In the genomic region with DNA sequence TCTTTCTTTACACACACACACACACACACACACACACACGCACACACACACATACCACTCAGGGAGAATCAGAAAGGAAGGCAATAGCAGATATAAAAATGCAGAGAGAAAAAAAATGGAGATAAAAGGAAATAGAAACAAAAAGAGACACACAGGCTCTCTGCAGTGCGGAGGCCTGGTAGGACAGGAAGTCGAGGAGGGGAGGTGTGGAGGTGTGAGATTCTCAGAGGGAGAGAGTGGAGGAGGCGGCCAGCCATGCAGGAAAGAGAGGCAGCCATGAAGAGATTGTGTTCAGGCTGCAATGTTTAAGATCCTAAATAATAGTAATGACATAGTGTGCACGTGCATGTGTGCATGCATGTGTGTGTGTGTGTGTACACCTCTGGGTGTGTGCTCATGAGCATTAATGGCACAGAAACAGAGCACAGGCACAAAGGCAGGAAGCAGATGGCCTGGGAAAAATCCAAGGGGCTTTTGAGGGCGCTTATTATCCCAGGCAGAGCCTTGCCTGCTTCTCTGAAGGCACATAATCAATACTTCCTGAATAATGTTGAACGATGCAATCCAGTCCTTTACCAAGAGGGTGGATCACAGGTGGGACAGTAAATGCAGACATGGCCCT, we compare ENCODE assay signal across 7 cellular contexts.
DNase-seq lines count a peak whose midpoint lies in the region; ATAC-seq and FAIRE-seq lines count a peak whose summit lies in the region.

No MANE protein-coding gene starts in this region.

- in situ Hi-C loops in KBM-7 (cut with MboI; ENCODE audit: low pct_unique_long_range_greater_than_20kb, low sequenced_read_pairs) = no loop called here

- POLR2A ChIA-PET in activated naive CD8-positive, alpha-beta T cell treated with anti-CD3 and anti-CD28 coated beads, Interleukin-2, amount 10 ng/mL, durations not matched to agents 7 days and 5 days (lab: Charles Lee) = no interaction called here

- H3K4me3 Mint-ChIP-seq in activated naive CD8-positive, alpha-beta T cell treated with anti-CD3 and anti-CD28 coated beads, Interleukin-2, amount 10 ng/mL, durations not matched to agents 7 days and 5 days = peak overlapping the region; percentile 53

- peaks cover 20% of the 10 kb centered on the region for H3K4me1 Mint-ChIP-seq in activated naive CD8-positive, alpha-beta T cell treated with anti-CD3 and anti-CD28 coated beads, Interleukin-2, amount 10 ng/mL, durations not matched to agents 7 days and 5 days

- DNase-seq in GM19239 (ENCODE audit: insufficient read length, low spot score) (peak; percentile 46), pulmonary artery endothelial cell (ENCODE audit: low read depth, low spot score) (peak; percentile 20), GF-D8 (lab: John Stamatoyannopoulos, UW) (no peak), KBM-7 (no peak)
- DNase-seq in activated naive CD8-positive, alpha-beta T cell treated with anti-CD3 and anti-CD28 coated beads, Interleukin-2, amount 10 ng/mL, durations not matched to agents 7 days and 5 days = peak; percentile 52

- peak overlapping the region; percentile 87 for H3K27ac Mint-ChIP-seq in activated naive CD8-positive, alpha-beta T cell treated with anti-CD3 and anti-CD28 coated beads, Interleukin-2, amount 10 ng/mL, durations not matched to agents 7 days and 5 days

- no peaks in the 10 kb centered on the region for H3K9me3 Mint-ChIP-seq in activated naive CD8-positive, alpha-beta T cell treated with anti-CD3 and anti-CD28 coated beads, Interleukin-2, amount 10 ng/mL, durations not matched to agents 7 days and 5 days

- H3K36me3 Mint-ChIP-seq in activated naive CD8-positive, alpha-beta T cell treated with anti-CD3 and anti-CD28 coated beads, Interleukin-2, amount 10 ng/mL, durations not matched to agents 7 days and 5 days = peaks cover 8% of the 10 kb centered on the region

- ATAC-seq in HG03460 (IDR thresholded peaks at IDR 0.05; ENCODE audit: unreplicated experiment) = peak; percentile 52
- peak; percentile 99 for ATAC-seq in activated naive CD8-positive, alpha-beta T cell treated with anti-CD3 and anti-CD28 coated beads, Interleukin-2, amount 10 ng/mL, durations not matched to agents 7 days and 5 days (ENCODE audit: low read depth)
- no peak for ATAC-seq in HG03097 (IDR thresholded peaks at IDR 0.05; ENCODE audit: low FRiP score, unreplicated experiment)

- FAIRE-seq in GM19239 (lab: Jason Lieb, UNC) = peak; percentile 49

- peaks cover 4% of the 10 kb centered on the region for H3K27me3 Mint-ChIP-seq in activated naive CD8-positive, alpha-beta T cell treated with anti-CD3 and anti-CD28 coated beads, Interleukin-2, amount 10 ng/mL, durations not matched to agents 7 days and 5 days

Comparison
In these comparisons a context has a peak if more than half of its experiments do, and no peak if none do; other contexts are left out.
1. DNase-seq: peak in GM19239 (single experiment), activated naive CD8-positive, alpha-beta T cell treated with anti-CD3 and anti-CD28 coated beads, Interleukin-2, amount 10 ng/mL, durations not matched to agents 7 days and 5 days (single experiment) and pulmonary artery endothelial cell (single experiment); none in GF-D8 (single experiment) and KBM-7 (single experiment).